ENCODE assay signal across 21 cellular contexts in genomic region chr3:102223139-102223538, GRCh38.
DNase-seq lines count a peak whose midpoint lies in the region; ATAC-seq and TF ChIP-seq lines count a peak whose summit lies in the region.
"Had no signal": no experiment of that assay in that cellular context is flagged by ENCODE, and none has a peak within 500 bp of the region (broad histone marks: within the 10 kb centered on the region; RNA-seq: fewer than 3 reads in every experiment).

No MANE protein-coding gene starts in this region.

- H3K27me3 ChIP-seq in DND-41 (ENCODE audit: insufficient read depth, low read length, poor library complexity): peaks cover 4% of the 10 kb centered on the region
- H3K27me3 ChIP-seq: left lung had no signal

- no peak overlapping the region for H3K4me2 ChIP-seq in DND-41 (ENCODE audit: insufficient read depth, low read length)

- DNase-seq in activated CD4-positive, alpha-beta T cell treated with anti-CD3 and anti-CD28 coated beads, Interleukin-2, amount 10 ng/mL, durations not matched to agents 24 days and 14 days: peak; percentile 62
- DNase-seq in activated CD4-positive, alpha-beta T cell treated with anti-CD3 and anti-CD28 coated beads for 48 hours: no peak
- DNase-seq in DND-41: no peak
- no peak for DNase-seq in activated B cell treated with CpG ODN at 0.5 μM for 24 hours
- peak in 1 of 10 donors; percentile 7 for DNase-seq in naive thymus-derived CD8-positive, alpha-beta T cell
- no peak for DNase-seq in HPDE6-E6E7 (ENCODE audit: extremely low spot score)
- DNase-seq: 8988T; activated CD4-positive, alpha-beta T cell treated with anti-CD3 and anti-CD28 coated beads, Interleukin-2, amount 50 U/mL, for 4 hours; amniotic stem cell; dermis blood vessel endothelial cell; DMS 273 treated with DMSO at 0.1 percent for 48 hours; immature natural killer cell; NCI-H1436 treated with DMSO at 0.1 percent for 48 hours; NCI-H526 treated with DMSO at 0.1 percent for 48 hours; psoas muscle; trophoblast cell had no signal

- H3K36me3 Mint-ChIP-seq in activated CD4-positive, alpha-beta T cell treated with anti-CD3 and anti-CD28 coated beads, Interleukin-2, amount 10 ng/mL, durations not matched to agents 24 days and 14 days (ENCODE audit: low read depth): peaks cover 2% of the 10 kb centered on the region
- no peaks in the 10 kb centered on the region for H3K36me3 Mint-ChIP-seq in activated B cell treated with CpG ODN at 0.5 μM for 24 hours (ENCODE audit: low read depth)
- H3K36me3 Mint-ChIP-seq in naive thymus-derived CD8-positive, alpha-beta T cell: no peaks in the 10 kb centered on the region
- H3K36me3 Mint-ChIP-seq: immature natural killer cell had no signal

- POLR2A ChIA-PET in activated B cell treated with CpG ODN at 0.5 μM for 24 hours (lab: Charles Lee): interaction anchor here (0.8 to 3.8 kb wide), 9 partner anchors 287 to 416 kb away, joined by 3 to 31 read pairs (median 6); partner anchors contain the start of gene NFKBIZ
- POLR2A ChIA-PET in naive thymus-derived CD8-positive, alpha-beta T cell (lab: Charles Lee): interaction anchor here (1.2 to 1.7 kb wide), 2 partner anchors 373 to 499 kb away, joined by 4 to 9 read pairs; partner anchors contain the start of genes CEP97 and NFKBIZ

- ATAC-seq in DND-41 (ENCODE audit: insufficient read depth, low read depth) (0 out of 3 replicates have a peak, but pooled peaks have one; percentile 12), activated B cell treated with CpG ODN at 0.5 μM for 24 hours (ENCODE audit: low read depth) (no peak), HG03097 (IDR thresholded peaks at IDR 0.05; ENCODE audit: low FRiP score, unreplicated experiment) (no peak), GM19351 (IDR thresholded peaks at IDR 0.05; ENCODE audit: unreplicated experiment) (no peak)
- ATAC-seq in naive thymus-derived CD8-positive, alpha-beta T cell: peak in 1 of 2 donors; percentile 62
- ATAC-seq: left lung, psoas muscle had no signal

- no peak overlapping the region for H3K27ac Mint-ChIP-seq in activated CD4-positive, alpha-beta T cell treated with anti-CD3 and anti-CD28 coated beads, Interleukin-2, amount 10 ng/mL, durations not matched to agents 24 days and 14 days
- peak overlapping the region; percentile 9 for H3K27ac Mint-ChIP-seq in activated B cell treated with CpG ODN at 0.5 μM for 24 hours
- peak overlapping the region in 5 of 10 donors; percentile 12 to 74 (median 61) for H3K27ac Mint-ChIP-seq in naive thymus-derived CD8-positive, alpha-beta T cell
- H3K27ac Mint-ChIP-seq: immature natural killer cell had no signal

- no peak overlapping the region for H2AFZ ChIP-seq in DND-41 (ENCODE audit: low read depth, low read length)

- no peaks in the 10 kb centered on the region for H3K36me3 ChIP-seq in DND-41 (ENCODE audit: insufficient read depth, low read length)
- H3K36me3 ChIP-seq: left lung had no signal

- H3K27me3 Mint-ChIP-seq in activated CD4-positive, alpha-beta T cell treated with anti-CD3 and anti-CD28 coated beads, Interleukin-2, amount 10 ng/mL, durations not matched to agents 24 days and 14 days: peaks cover 15% of the 10 kb centered on the region
- H3K27me3 Mint-ChIP-seq in activated B cell treated with CpG ODN at 0.5 μM for 24 hours: no peaks in the 10 kb centered on the region
- no peaks in the 10 kb centered on the region for H3K27me3 Mint-ChIP-seq in naive thymus-derived CD8-positive, alpha-beta T cell

- no peaks in the 10 kb centered on the region for H3K9me3 ChIP-seq in DND-41 (ENCODE audit: insufficient read depth, low read length, severe bottlenecking)
- H3K9me3 ChIP-seq: left lung, psoas muscle had no signal

- no peaks in the 10 kb centered on the region for H3K4me1 ChIP-seq in DND-41 (ENCODE audit: insufficient read depth, low read length)
- H3K4me1 ChIP-seq: psoas muscle had no signal

- CTCF ChIA-PET in activated B cell treated with CpG ODN at 0.5 μM for 24 hours (lab: Charles Lee): interaction anchor here (0.8 to 11.2 kb wide), 5 partner anchors 23 to 417 kb away, joined by 3 to 847 read pairs (median 34); partner anchors contain the start of gene NFKBIZ

- no peak overlapping the region for H3K4me3 ChIP-seq in DND-41 (ENCODE audit: low read depth in 1 of 2, low read length in 2 of 2)
- H3K4me3 ChIP-seq: left lung, psoas muscle, skin epidermis had no signal

- H3K4me3 Mint-ChIP-seq in activated CD4-positive, alpha-beta T cell treated with anti-CD3 and anti-CD28 coated beads, Interleukin-2, amount 10 ng/mL, durations not matched to agents 24 days and 14 days: no peak overlapping the region
- H3K4me3 Mint-ChIP-seq in activated B cell treated with CpG ODN at 0.5 μM for 24 hours: peak overlapping the region; percentile 2
- H3K4me3 Mint-ChIP-seq in naive thymus-derived CD8-positive, alpha-beta T cell: peak overlapping the region in 8 of 10 donors; percentile 4 to 72 (median 18)
- H3K4me3 Mint-ChIP-seq: immature natural killer cell, neural crest cell had no signal

- no peaks in the 10 kb centered on the region for H4K20me1 ChIP-seq in DND-41 (ENCODE audit: insufficient read depth, low read length)

- TF ChIP-seq CTCF in DND-41 (IDR thresholded peaks at IDR 0.05; ENCODE audit: borderline replicate concordance, extremely low read depth, low read length, poor library complexity, severe bottlenecking): no peak
- no peak for TF ChIP-seq CTCF in activated B cell treated with CpG ODN at 0.5 μM for 24 hours (IDR thresholded peaks at IDR 0.05)

- peaks cover 10% of the 10 kb centered on the region for H3K9me3 Mint-ChIP-seq in activated CD4-positive, alpha-beta T cell treated with anti-CD3 and anti-CD28 coated beads, Interleukin-2, amount 10 ng/mL, durations not matched to agents 24 days and 14 days
- no peaks in the 10 kb centered on the region for H3K9me3 Mint-ChIP-seq in activated B cell treated with CpG ODN at 0.5 μM for 24 hours
- peaks cover 0 to 4% (median 0%) of the 10 kb centered on the region in 9 donors for H3K9me3 Mint-ChIP-seq in naive thymus-derived CD8-positive, alpha-beta T cell
- H3K9me3 Mint-ChIP-seq: immature natural killer cell had no signal

- no peaks in the 10 kb centered on the region for H3K79me2 ChIP-seq in DND-41 (ENCODE audit: insufficient read depth, low read length)

- intact Hi-C loops in activated CD4-positive, alpha-beta T cell treated with anti-CD3 and anti-CD28 coated beads, Interleukin-2, amount 10 ng/mL, durations not matched to agents 24 days and 14 days (cut with micrococcal nuclease): loop anchor here (10.0 kb wide), 2 partner anchors 88 to 238 kb away; no protein-coding TSS in a partner anchor
- intact Hi-C loops in activated B cell treated with CpG ODN at 0.5 μM for 24 hours (cut with micrococcal nuclease): loop anchor here (5.0 to 10.0 kb wide), 2 partner anchors 146 to 708 kb away; partner anchors contain the start of gene SENP7

- peaks cover 27% of the 10 kb centered on the region for H3K4me1 Mint-ChIP-seq in activated CD4-positive, alpha-beta T cell treated with anti-CD3 and anti-CD28 coated beads, Interleukin-2, amount 10 ng/mL, durations not matched to agents 24 days and 14 days
- H3K4me1 Mint-ChIP-seq in activated B cell treated with CpG ODN at 0.5 μM for 24 hours: peaks cover 38% of the 10 kb centered on the region
- H3K4me1 Mint-ChIP-seq in naive thymus-derived CD8-positive, alpha-beta T cell: peaks cover 19 to 35% (median 34%) of the 10 kb centered on the region in 4 donors
- H3K4me1 Mint-ChIP-seq: immature natural killer cell, neural crest cell had no signal

- no peak overlapping the region for H3K9ac ChIP-seq in DND-41 (ENCODE audit: low read depth, low read length)

- H3K27ac ChIP-seq in DND-41 (ENCODE audit: low read length): no peak overlapping the region
- H3K27ac ChIP-seq: left lung, psoas muscle, skin epidermis had no signal
